Comparison of ENCODE assay signal across 9 cellular contexts in genomic region chr1:58587667-58588066, GRCh38. TPM values are rescaled to one million over a fixed set of nuclear protein-coding genes. Genes with fewer than 3 reads are reported as not detected.
"Had no signal": no experiment of that assay in that cellular context is flagged by ENCODE, and none has a peak within 500 bp of the region (broad histone marks: within the 10 kb centered on the region; RNA-seq: fewer than 3 reads in every experiment).

No MANE protein-coding gene starts in this region.

- FAIRE-seq: G401.6, GM12878, GM12891, GM12892, GM18507, GM19239 had no signal

- ATAC-seq: GM12878 had no signal

- H3K4me3 ChIP-seq: GM12878 had no signal

- DNase-seq: GDM1, GF-D8 had no signal

RNA-seq across cellular contexts. Expression of gene TACSTD2, which starts 10.6 kb away (rescaled TPM):
- total RNA-seq: G401 had no signal
